ENCODE assay signal across 9 cellular contexts in genomic region chr13:98507060-98507797, GRCh38.
DNase-seq lines count a peak whose midpoint lies in the region; ATAC-seq and TF ChIP-seq lines count a peak whose summit lies in the region.
"Had no signal": no experiment of that assay in that cellular context is flagged by ENCODE, and none has a peak within 500 bp of the region (broad histone marks: within the 10 kb centered on the region; RNA-seq: fewer than 3 reads in every experiment).

No MANE protein-coding gene starts in this region.

- POLR2A ChIA-PET in RWPE1 (lab: Yijun Ruan, JAX; ENCODE audit: low non-redundant PET) = interaction anchor here (0.6 kb wide), 1 partner anchor 70 kb away, joined by 3 read pairs; the partner anchor contains the start of gene STK24

- peaks cover 6% of the 10 kb centered on the region for H3K36me3 Mint-ChIP-seq in IgD-negative memory B cell

- TF ChIP-seq CTCF in RWPE1 (conservative IDR thresholded peaks at IDR 0.05; ENCODE audit: low read depth) (no peak), fibroblast of pulmonary artery (IDR thresholded peaks at IDR 0.05; ENCODE audit: low read length, missing control alignments) (no peak)

- CTCF ChIA-PET in RWPE1 (lab: Yijun Ruan, JAX) = interaction anchor here (1.1 kb wide), 1 partner anchor 166 kb away, joined by 3 read pairs; no protein-coding TSS in a partner anchor

- H3K4me3 ChIP-seq in fibroblast of pulmonary artery (replicated peaks; ENCODE audit: low read depth, low read length) = no peak overlapping the region

- no peak for DNase-seq in RWPE1 (ENCODE audit: low spot score)
- DNase-seq in fibroblast of pulmonary artery (ENCODE audit: low read depth) = peak; percentile 55
- peak; percentile 90 for DNase-seq in posterior vena cava (ENCODE audit: low spot score)

- H3K27me3 Mint-ChIP-seq in IgD-negative memory B cell = peaks cover 1% of the 10 kb centered on the region

- no peaks in the 10 kb centered on the region for H3K9me3 Mint-ChIP-seq in IgD-negative memory B cell

- intact Hi-C loops in posterior vena cava (cut with DNase I) = loop anchor here in 1 of 2 donors (1.0 to 10.0 kb wide), 2 partner anchors 28 to 68 kb away; partner anchors contain the start of gene STK24

- H3K27ac Mint-ChIP-seq in IgD-negative memory B cell = peak overlapping the region; percentile 84 to 98 (median 93)

- ATAC-seq in GM21717 (IDR thresholded peaks at IDR 0.05; ENCODE audit: unreplicated experiment) (no peak), GM18873 (IDR thresholded peaks at IDR 0.05; ENCODE audit: low FRiP score, unreplicated experiment) (no peak), HG02571 (IDR thresholded peaks at IDR 0.05; ENCODE audit: unreplicated experiment) (no peak), GM21576 (IDR thresholded peaks at IDR 0.05; ENCODE audit: unreplicated experiment) (no peak)

- peaks cover 71 to 93% (median 83%) of the 10 kb centered on the region in 3 donors for H3K4me1 Mint-ChIP-seq in IgD-negative memory B cell

- H3K4me3 Mint-ChIP-seq in IgD-negative memory B cell = peak overlapping the region in 2 of 4 donors; percentile 65 to 72

- peak overlapping the region; percentile 83 for H3K27ac ChIP-seq in RWPE1
- H3K27ac ChIP-seq: KMS-11 had no signal
